Comparison of ENCODE assay signal across 8 cellular contexts in genomic region chr12:39272934-39273770, GRCh38.
DNase-seq lines count a peak whose midpoint lies in the region; ATAC-seq and TF ChIP-seq lines count a peak whose summit lies in the region.

No MANE protein-coding gene starts in this region.

- no peak overlapping the region for H2AFZ ChIP-seq in OCI-LY1 (ENCODE audit: low read length)

- TF ChIP-seq CTCF in OCI-LY1 (IDR thresholded peaks at IDR 0.05; ENCODE audit: low read length) = peak; percentile 72
- TF ChIP-seq CTCF in lung (IDR thresholded peaks at IDR 0.05; ENCODE audit: control extremely low read depth, extremely low read depth) = peak; percentile 27

- intact Hi-C loops in aorta (cut with DNase I) = no loop called here

- H3K9me3 ChIP-seq in OCI-LY1 (ENCODE audit: low read length) (no peaks in the 10 kb centered on the region), lung (ENCODE audit: control insufficient read depth in 2 of 2, insufficient read depth in 1 of 2, low read length in 1 of 2) (no peaks in the 10 kb centered on the region), aorta (ENCODE audit: control insufficient read depth, low read length) (no peaks in the 10 kb centered on the region)

- H3K36me3 ChIP-seq in OCI-LY1 (ENCODE audit: insufficient read depth, low read length) = no peaks in the 10 kb centered on the region
- H3K36me3 ChIP-seq in lung (ENCODE audit: control insufficient read depth in 2 of 2, insufficient read depth in 2 of 2, low read length in 2 of 2) = no peaks in the 10 kb centered on the region
- no peaks in the 10 kb centered on the region for H3K36me3 ChIP-seq in aorta (ENCODE audit: control insufficient read depth in 1 of 2, insufficient read depth in 2 of 2, low read length in 1 of 2)

- ATAC-seq in HG02571 (IDR thresholded peaks at IDR 0.05; ENCODE audit: unreplicated experiment) = peak; percentile 53
- ATAC-seq in lung (ENCODE audit: insufficient read depth, low FRiP score) = peak; percentile 70
- no peak for ATAC-seq in GM21515 (IDR thresholded peaks at IDR 0.05; ENCODE audit: unreplicated experiment)
- no peak for ATAC-seq in aorta (ENCODE audit: low FRiP score)

- H3K9me2 ChIP-seq in OCI-LY1 (ENCODE audit: low read depth, low read length) = no peaks in the 10 kb centered on the region

- no peaks in the 10 kb centered on the region for H3K27me3 ChIP-seq in OCI-LY1 (ENCODE audit: insufficient read depth, low read length)
- no peaks in the 10 kb centered on the region for H3K27me3 ChIP-seq in lung (ENCODE audit: control insufficient read depth, insufficient read depth)
- H3K27me3 ChIP-seq in aorta (ENCODE audit: control insufficient read depth in 1 of 2, insufficient read depth in 2 of 2, low read length in 1 of 2) = no peaks in the 10 kb centered on the region

- no peak overlapping the region for H3K9ac ChIP-seq in OCI-LY1 (ENCODE audit: low read length)

- H3K4me2 ChIP-seq in OCI-LY1 (ENCODE audit: low read length) = no peak overlapping the region

- 19 to 20% methylated on average over 8 of the region's 8 CpGs for WGBS in lung, 2 donors
- 15 to 18% methylated on average over 8 of the region's 8 CpGs for WGBS in aorta, 2 donors

- H4K20me1 ChIP-seq in OCI-LY1 (ENCODE audit: insufficient read depth, low read length) = no peaks in the 10 kb centered on the region

- H3K4me3 ChIP-seq in OCI-LY1 (ENCODE audit: low read depth, low read length, poor library complexity, severe bottlenecking) (no peak overlapping the region), lung (no peak overlapping the region), aorta (ENCODE audit: low read length in 2 of 2) (no peak overlapping the region)

- peak; percentile 6 to 16 for DNase-seq in activated CD4-positive, alpha-beta T cell treated with anti-CD3 and anti-CD28 coated beads for 24 hours (ENCODE audit: low read depth in 2 of 2)
- DNase-seq in activated CD4-positive, alpha-beta T cell treated with anti-CD3 and anti-CD28 coated beads, Interleukin-2, amount 50 U/mL, for 4 hours = no peak
- DNase-seq in cerebellum (ENCODE audit: low spot score) = peak; percentile 6
- DNase-seq in lung (ENCODE audit: low spot score) = no peak
- DNase-seq in aorta = no peak

- H3K79me2 ChIP-seq in OCI-LY1 (ENCODE audit: insufficient read depth, low read length) = no peaks in the 10 kb centered on the region

- no peaks in the 10 kb centered on the region for H3F3A ChIP-seq in OCI-LY1 (ENCODE audit: insufficient read depth, low read length)

- H3K4me1 ChIP-seq in OCI-LY1 (ENCODE audit: insufficient read depth, low read length, severe bottlenecking) (no peaks in the 10 kb centered on the region), lung (ENCODE audit: control insufficient read depth in 2 of 2, insufficient read depth in 2 of 2, low read length in 2 of 2) (no peaks in the 10 kb centered on the region), aorta (ENCODE audit: control insufficient read depth in 1 of 2, insufficient read depth in 2 of 2, low read length in 2 of 2) (no peaks in the 10 kb centered on the region)

- H3K27ac ChIP-seq in OCI-LY1 (ENCODE audit: low read depth, low read length, poor library complexity, severe bottlenecking) = no peak overlapping the region
- H3K27ac ChIP-seq in lung (ENCODE audit: low read depth in 1 of 2, low read length in 1 of 2) = no peak overlapping the region
- H3K27ac ChIP-seq in aorta (ENCODE audit: low read depth in 1 of 2, low read length in 2 of 2) = no peak overlapping the region

Comparison
In these comparisons a context has a peak if more than half of its experiments do, and no peak if none do; other contexts are left out.
1. DNase-seq: peak in activated CD4-positive, alpha-beta T cell treated with anti-CD3 and anti-CD28 coated beads for 24 hours (2 of 2) and cerebellum (single experiment); none in activated CD4-positive, alpha-beta T cell treated with anti-CD3 and anti-CD28 coated beads, Interleukin-2, amount 50 U/mL, for 4 hours (0 of 2), lung (single experiment) and aorta (0 of 2).
2. ATAC-seq: peak in HG02571 (single experiment) and lung (single experiment); none in GM21515 (single experiment) and aorta (single experiment).